Comparison of ENCODE assay signal across 1 cellular context in the genomic region with DNA sequence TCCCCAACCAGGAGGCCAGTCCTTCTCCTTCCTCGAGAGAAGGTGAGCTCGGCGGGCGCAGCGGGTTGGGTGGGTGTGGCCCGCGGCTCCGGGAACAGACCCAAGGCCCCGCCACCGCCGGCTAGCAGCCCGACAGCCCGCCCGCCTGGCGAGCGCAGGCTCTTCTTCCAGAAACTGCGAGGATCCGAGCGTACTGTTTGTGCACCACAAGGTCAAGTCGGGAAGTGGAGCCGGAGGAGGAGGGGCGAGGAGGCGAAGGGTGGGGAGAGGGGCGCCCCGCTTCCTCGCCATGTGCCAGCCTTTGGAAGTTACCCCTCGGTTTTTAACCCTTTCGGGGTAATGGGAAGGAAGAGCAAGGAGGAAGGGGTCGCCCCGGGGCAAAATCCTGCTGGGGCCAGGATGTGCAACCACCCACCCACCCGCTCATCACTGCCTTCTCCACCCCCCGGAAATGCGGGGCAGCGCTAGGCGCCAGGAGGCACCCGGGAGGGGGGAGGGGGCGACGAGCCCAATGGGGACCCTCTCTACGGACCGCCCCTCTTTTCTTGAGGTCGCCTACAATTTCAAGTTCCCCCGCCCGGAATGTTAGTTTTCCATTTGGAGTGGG.
TF ChIP-seq lines count a peak whose summit lies in the region.

No MANE protein-coding gene starts in this region.

TF ChIP-seq in K562, 482 proteins besides CTCF, POLR2A, EP300 and RAD21 (continued from another document and continues in another):
- TF ChIP-seq ZNF77 (CRISPR knock-in tag; IDR thresholded peaks at IDR 0.05) = no peak
- TF ChIP-seq PTBP1 (IDR thresholded peaks at IDR 0.05; ENCODE audit: low read depth, low read length) = no peak
- peak; percentile 41; the same call in 1 of the 2 replicates for TF ChIP-seq MYNN (IDR thresholded peaks at IDR 0.05)
- TF ChIP-seq MYNN (CRISPR knock-in tag; IDR thresholded peaks at IDR 0.05) = no peak
- TF ChIP-seq SAP30 (IDR thresholded peaks at IDR 0.05; ENCODE audit: borderline replicate concordance, insufficient read depth, low read depth, low read length, poor library complexity, severe bottlenecking) = no peak
- no peak for TF ChIP-seq NFYB (IDR thresholded peaks at IDR 0.05; ENCODE audit: extremely low read depth, insufficient read length)
- no peak for TF ChIP-seq E2F3 (CRISPR knock-in tag; IDR thresholded peaks at IDR 0.05)
- TF ChIP-seq ZNF282 (CRISPR knock-in tag; IDR thresholded peaks at IDR 0.05) = no peak
- TF ChIP-seq, protein P1, sequence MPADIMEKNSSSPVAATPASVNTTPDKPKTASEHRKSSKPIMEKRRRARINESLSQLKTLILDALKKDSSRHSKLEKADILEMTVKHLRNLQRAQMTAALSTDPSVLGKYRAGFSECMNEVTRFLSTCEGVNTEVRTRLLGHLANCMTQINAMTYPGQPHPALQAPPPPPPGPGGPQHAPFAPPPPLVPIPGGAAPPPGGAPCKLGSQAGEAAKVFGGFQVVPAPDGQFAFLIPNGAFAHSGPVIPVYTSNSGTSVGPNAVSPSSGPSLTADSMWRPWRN (IDR thresholded peaks at IDR 0.05; ENCODE audit: low read depth) = no peak
- TF ChIP-seq HEY1 (CRISPR knock-in tag; IDR thresholded peaks at IDR 0.05; ENCODE audit: borderline replicate concordance) = no peak
- no peak for TF ChIP-seq BRF1 (IDR thresholded peaks at IDR 0.05; ENCODE audit: borderline replicate concordance, extremely low read depth, insufficient read length)
- TF ChIP-seq EHMT2 (IDR thresholded peaks at IDR 0.05) = no peak
- TF ChIP-seq ARHGAP35 (IDR thresholded peaks at IDR 0.05; ENCODE audit: partially characterized antibody) = no peak
- TF ChIP-seq SP2 (IDR thresholded peaks at IDR 0.05; ENCODE audit: extremely low read depth, low read depth, low read length, poor library complexity, severe bottlenecking) = no peak
- TF ChIP-seq ADNP (tag; IDR thresholded peaks at IDR 0.05) = no peak
- TF ChIP-seq, protein P2, sequence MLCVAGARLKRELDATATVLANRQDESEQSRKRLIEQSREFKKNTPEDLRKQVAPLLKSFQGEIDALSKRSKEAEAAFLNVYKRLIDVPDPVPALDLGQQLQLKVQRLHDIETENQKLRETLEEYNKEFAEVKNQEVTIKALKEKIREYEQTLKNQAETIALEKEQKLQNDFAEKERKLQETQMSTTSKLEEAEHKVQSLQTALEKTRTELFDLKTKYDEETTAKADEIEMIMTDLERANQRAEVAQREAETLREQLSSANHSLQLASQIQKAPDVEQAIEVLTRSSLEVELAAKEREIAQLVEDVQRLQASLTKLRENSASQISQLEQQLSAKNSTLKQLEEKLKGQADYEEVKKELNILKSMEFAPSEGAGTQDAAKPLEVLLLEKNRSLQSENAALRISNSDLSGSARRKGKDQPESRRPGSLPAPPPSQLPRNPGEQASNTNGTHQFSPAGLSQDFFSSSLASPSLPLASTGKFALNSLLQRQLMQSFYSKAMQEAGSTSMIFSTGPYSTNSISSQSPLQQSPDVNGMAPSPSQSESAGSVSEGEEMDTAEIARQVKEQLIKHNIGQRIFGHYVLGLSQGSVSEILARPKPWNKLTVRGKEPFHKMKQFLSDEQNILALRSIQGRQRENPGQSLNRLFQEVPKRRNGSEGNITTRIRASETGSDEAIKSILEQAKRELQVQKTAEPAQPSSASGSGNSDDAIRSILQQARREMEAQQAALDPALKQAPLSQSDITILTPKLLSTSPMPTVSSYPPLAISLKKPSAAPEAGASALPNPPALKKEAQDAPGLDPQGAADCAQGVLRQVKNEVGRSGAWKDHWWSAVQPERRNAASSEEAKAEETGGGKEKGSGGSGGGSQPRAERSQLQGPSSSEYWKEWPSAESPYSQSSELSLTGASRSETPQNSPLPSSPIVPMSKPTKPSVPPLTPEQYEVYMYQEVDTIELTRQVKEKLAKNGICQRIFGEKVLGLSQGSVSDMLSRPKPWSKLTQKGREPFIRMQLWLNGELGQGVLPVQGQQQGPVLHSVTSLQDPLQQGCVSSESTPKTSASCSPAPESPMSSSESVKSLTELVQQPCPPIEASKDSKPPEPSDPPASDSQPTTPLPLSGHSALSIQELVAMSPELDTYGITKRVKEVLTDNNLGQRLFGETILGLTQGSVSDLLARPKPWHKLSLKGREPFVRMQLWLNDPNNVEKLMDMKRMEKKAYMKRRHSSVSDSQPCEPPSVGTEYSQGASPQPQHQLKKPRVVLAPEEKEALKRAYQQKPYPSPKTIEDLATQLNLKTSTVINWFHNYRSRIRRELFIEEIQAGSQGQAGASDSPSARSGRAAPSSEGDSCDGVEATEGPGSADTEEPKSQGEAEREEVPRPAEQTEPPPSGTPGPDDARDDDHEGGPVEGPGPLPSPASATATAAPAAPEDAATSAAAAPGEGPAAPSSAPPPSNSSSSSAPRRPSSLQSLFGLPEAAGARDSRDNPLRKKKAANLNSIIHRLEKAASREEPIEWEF (CRISPR knock-in tag; IDR thresholded peaks at IDR 0.05) = no peak
- no peak for TF ChIP-seq EWSR1 (IDR thresholded peaks at IDR 0.05; ENCODE audit: borderline replicate concordance, low read depth, partially characterized antibody)
- no peak for TF ChIP-seq CSDE1 (IDR thresholded peaks at IDR 0.05)
- no peak for TF ChIP-seq ZNF668 (CRISPR knock-in tag; IDR thresholded peaks at IDR 0.05)
- TF ChIP-seq, protein P3, sequence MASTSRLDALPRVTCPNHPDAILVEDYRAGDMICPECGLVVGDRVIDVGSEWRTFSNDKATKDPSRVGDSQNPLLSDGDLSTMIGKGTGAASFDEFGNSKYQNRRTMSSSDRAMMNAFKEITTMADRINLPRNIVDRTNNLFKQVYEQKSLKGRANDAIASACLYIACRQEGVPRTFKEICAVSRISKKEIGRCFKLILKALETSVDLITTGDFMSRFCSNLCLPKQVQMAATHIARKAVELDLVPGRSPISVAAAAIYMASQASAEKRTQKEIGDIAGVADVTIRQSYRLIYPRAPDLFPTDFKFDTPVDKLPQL (IDR thresholded peaks at IDR 0.05; ENCODE audit: extremely low read depth, insufficient read length) = no peak
- TF ChIP-seq NBN (IDR thresholded peaks at IDR 0.05; ENCODE audit: low read depth) = no peak
- TF ChIP-seq ZSCAN29 (IDR thresholded peaks at IDR 0.05) = no peak
- TF ChIP-seq ZNF57 (CRISPR knock-in tag; IDR thresholded peaks at IDR 0.05) = no peak
- TF ChIP-seq CCNT2 (IDR thresholded peaks at IDR 0.05; ENCODE audit: borderline replicate concordance, extremely low read depth, insufficient read length, low read depth, low read length) = peak; percentile 72
- TF ChIP-seq MCM7 (IDR thresholded peaks at IDR 0.05) = no peak
- no peak for TF ChIP-seq KDM1A (IDR thresholded peaks at IDR 0.05)
- TF ChIP-seq ZNF644 (tag; IDR thresholded peaks at IDR 0.05; ENCODE audit: low read depth) = no peak
- no peak for TF ChIP-seq PHTF2 (CRISPR knock-in tag; IDR thresholded peaks at IDR 0.05)
- no peak for TF ChIP-seq BRD4 (IDR thresholded peaks at IDR 0.05)
- no peak for TF ChIP-seq ZNF133 (CRISPR knock-in tag; IDR thresholded peaks at IDR 0.05)
- TF ChIP-seq BACH1 (tag; IDR thresholded peaks at IDR 0.05) = no peak
- TF ChIP-seq ATF1 (CRISPR knock-in tag; IDR thresholded peaks at IDR 0.05) = no peak
- TF ChIP-seq ATF1 (tag; IDR thresholded peaks at IDR 0.05) = no peak
- TF ChIP-seq NUFIP1 (IDR thresholded peaks at IDR 0.05; ENCODE audit: partially characterized antibody) = no peak
- peak; percentile 17 for TF ChIP-seq PHF20 (IDR thresholded peaks at IDR 0.05; ENCODE audit: partially characterized antibody)
- TF ChIP-seq ZSCAN32 (CRISPR knock-in tag; IDR thresholded peaks at IDR 0.05) = no peak
- TF ChIP-seq, protein P4, sequence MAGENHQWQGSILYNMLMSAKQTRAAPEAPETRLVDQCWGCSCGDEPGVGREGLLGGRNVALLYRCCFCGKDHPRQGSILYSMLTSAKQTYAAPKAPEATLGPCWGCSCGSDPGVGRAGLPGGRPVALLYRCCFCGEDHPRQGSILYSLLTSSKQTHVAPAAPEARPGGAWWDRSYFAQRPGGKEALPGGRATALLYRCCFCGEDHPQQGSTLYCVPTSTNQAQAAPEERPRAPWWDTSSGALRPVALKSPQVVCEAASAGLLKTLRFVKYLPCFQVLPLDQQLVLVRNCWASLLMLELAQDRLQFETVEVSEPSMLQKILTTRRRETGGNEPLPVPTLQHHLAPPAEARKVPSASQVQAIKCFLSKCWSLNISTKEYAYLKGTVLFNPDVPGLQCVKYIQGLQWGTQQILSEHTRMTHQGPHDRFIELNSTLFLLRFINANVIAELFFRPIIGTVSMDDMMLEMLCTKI (IDR thresholded peaks at IDR 0.05; ENCODE audit: partially characterized antibody) = no peak
- TF ChIP-seq KDM4B (IDR thresholded peaks at IDR 0.05; ENCODE audit: borderline replicate concordance in 2 of 2, low read depth in 1 of 2) = no peak
- TF ChIP-seq GTF2E2 (tag; IDR thresholded peaks at IDR 0.05) = no peak
- TF ChIP-seq PRPF4 (IDR thresholded peaks at IDR 0.05; ENCODE audit: insufficient read depth, low read depth, low read length, poor library complexity, severe bottlenecking) = peak; percentile 32
- TF ChIP-seq NFIC (IDR thresholded peaks at IDR 0.05) = peak; percentile 48
- TF ChIP-seq, protein P5, sequence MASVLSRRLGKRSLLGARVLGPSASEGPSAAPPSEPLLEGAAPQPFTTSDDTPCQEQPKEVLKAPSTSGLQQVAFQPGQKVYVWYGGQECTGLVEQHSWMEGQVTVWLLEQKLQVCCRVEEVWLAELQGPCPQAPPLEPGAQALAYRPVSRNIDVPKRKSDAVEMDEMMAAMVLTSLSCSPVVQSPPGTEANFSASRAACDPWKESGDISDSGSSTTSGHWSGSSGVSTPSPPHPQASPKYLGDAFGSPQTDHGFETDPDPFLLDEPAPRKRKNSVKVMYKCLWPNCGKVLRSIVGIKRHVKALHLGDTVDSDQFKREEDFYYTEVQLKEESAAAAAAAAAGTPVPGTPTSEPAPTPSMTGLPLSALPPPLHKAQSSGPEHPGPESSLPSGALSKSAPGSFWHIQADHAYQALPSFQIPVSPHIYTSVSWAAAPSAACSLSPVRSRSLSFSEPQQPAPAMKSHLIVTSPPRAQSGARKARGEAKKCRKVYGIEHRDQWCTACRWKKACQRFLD (CRISPR knock-in tag; IDR thresholded peaks at IDR 0.05) = peak; percentile 30; the same call in 1 of the 2 replicates
- TF ChIP-seq ZNF174 (CRISPR knock-in tag; IDR thresholded peaks at IDR 0.05) = no peak
- no peak for TF ChIP-seq CBFB (CRISPR knock-in tag; IDR thresholded peaks at IDR 0.05)
- TF ChIP-seq STAT5A (IDR thresholded peaks at IDR 0.05; ENCODE audit: borderline replicate concordance, low read length) = no peak
- peak; percentile 80 for TF ChIP-seq RBFOX2 (IDR thresholded peaks at IDR 0.05; ENCODE audit: low read depth, low read length)
- 0 out of 2 replicates have a peak, but pooled peaks have one; percentile 11 for TF ChIP-seq CREM (IDR thresholded peaks at IDR 0.05; ENCODE audit: low read depth)
- no peak for TF ChIP-seq BHLHE40 (IDR thresholded peaks at IDR 0.05; ENCODE audit: low read length)
- TF ChIP-seq PTTG1 (tag; IDR thresholded peaks at IDR 0.05; ENCODE audit: low read depth) = no peak
- no peak for TF ChIP-seq ZNF217 (CRISPR knock-in tag; IDR thresholded peaks at IDR 0.05)
- no peak for TF ChIP-seq MEIS2 (IDR thresholded peaks at IDR 0.05; ENCODE audit: partially characterized antibody)
- 0 out of 2 replicates have a peak, but pooled peaks have one; percentile 34 for TF ChIP-seq MTA3 (IDR thresholded peaks at IDR 0.05; ENCODE audit: borderline replicate concordance)
- TF ChIP-seq ARID2 (IDR thresholded peaks at IDR 0.05) = no peak
- TF ChIP-seq EGR1 (conservative IDR thresholded peaks at IDR 0.05) = peak; percentile 49; the same call in 1 of the 2 replicates
- TF ChIP-seq, protein P6, sequence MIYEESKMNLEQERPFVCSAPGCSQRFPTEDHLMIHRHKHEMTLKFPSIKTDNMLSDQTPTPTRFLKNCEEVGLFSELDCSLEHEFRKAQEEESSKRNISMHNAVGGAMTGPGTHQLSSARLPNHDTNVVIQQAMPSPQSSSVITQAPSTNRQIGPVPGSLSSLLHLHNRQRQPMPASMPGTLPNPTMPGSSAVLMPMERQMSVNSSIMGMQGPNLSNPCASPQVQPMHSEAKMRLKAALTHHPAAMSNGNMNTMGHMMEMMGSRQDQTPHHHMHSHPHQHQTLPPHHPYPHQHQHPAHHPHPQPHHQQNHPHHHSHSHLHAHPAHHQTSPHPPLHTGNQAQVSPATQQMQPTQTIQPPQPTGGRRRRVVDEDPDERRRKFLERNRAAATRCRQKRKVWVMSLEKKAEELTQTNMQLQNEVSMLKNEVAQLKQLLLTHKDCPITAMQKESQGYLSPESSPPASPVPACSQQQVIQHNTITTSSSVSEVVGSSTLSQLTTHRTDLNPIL (CRISPR knock-in tag; IDR thresholded peaks at IDR 0.05) = no peak
- TF ChIP-seq TSC22D4 (tag; IDR thresholded peaks at IDR 0.05) = no peak
- no peak for TF ChIP-seq NONO (IDR thresholded peaks at IDR 0.05; ENCODE audit: low read depth in 2 of 2, low read length in 1 of 2)
- TF ChIP-seq PHF21A (IDR thresholded peaks at IDR 0.05; ENCODE audit: borderline replicate concordance, low read depth) = no peak
- TF ChIP-seq, protein P7, sequence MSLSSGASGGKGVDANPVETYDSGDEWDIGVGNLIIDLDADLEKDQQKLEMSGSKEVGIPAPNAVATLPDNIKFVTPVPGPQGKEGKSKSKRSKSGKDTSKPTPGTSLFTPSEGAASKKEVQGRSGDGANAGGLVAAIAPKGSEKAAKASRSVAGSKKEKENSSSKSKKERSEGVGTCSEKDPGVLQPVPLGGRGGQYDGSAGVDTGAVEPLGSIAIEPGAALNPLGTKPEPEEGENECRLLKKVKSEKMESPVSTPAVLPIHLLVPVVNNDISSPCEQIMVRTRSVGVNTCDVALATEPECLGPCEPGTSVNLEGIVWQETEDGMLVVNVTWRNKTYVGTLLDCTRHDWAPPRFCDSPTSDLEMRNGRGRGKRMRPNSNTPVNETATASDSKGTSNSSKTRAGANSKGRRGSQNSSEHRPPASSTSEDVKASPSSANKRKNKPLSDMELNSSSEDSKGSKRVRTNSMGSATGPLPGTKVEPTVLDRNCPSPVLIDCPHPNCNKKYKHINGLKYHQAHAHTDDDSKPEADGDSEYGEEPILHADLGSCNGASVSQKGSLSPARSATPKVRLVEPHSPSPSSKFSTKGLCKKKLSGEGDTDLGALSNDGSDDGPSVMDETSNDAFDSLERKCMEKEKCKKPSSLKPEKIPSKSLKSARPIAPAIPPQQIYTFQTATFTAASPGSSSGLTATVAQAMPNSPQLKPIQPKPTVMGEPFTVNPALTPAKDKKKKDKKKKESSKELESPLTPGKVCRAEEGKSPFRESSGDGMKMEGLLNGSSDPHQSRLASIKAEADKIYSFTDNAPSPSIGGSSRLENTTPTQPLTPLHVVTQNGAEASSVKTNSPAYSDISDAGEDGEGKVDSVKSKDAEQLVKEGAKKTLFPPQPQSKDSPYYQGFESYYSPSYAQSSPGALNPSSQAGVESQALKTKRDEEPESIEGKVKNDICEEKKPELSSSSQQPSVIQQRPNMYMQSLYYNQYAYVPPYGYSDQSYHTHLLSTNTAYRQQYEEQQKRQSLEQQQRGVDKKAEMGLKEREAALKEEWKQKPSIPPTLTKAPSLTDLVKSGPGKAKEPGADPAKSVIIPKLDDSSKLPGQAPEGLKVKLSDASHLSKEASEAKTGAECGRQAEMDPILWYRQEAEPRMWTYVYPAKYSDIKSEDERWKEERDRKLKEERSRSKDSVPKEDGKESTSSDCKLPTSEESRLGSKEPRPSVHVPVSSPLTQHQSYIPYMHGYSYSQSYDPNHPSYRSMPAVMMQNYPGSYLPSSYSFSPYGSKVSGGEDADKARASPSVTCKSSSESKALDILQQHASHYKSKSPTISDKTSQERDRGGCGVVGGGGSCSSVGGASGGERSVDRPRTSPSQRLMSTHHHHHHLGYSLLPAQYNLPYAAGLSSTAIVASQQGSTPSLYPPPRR (CRISPR knock-in tag; IDR thresholded peaks at IDR 0.05; ENCODE audit: borderline replicate concordance) = no peak
- no peak for TF ChIP-seq MAFF (IDR thresholded peaks at IDR 0.05; ENCODE audit: low read length)
- no peak for TF ChIP-seq SPI1 (IDR thresholded peaks at IDR 0.05; ENCODE audit: borderline replicate concordance, low read depth, low read length)
- TF ChIP-seq KLF1 (tag; IDR thresholded peaks at IDR 0.05) = no peak
